ENCODE assay signal across 1 cellular context in genomic region chr4:66691101-66691500, GRCh38.
TF ChIP-seq lines count a peak whose summit lies in the region.

No MANE protein-coding gene starts in this region.

TF ChIP-seq in SK-N-SH, 30 proteins besides CTCF, POLR2A, EP300 and RAD21 (continued from another document):
- TF ChIP-seq FOXJ3 (CRISPR knock-in tag; IDR thresholded peaks at IDR 0.05) (no peak), YY1 (IDR thresholded peaks at IDR 0.05; ENCODE audit: low read depth) (no peak), RCOR1 (IDR thresholded peaks at IDR 0.05; ENCODE audit: low read length) (no peak), MXI1 (IDR thresholded peaks at IDR 0.05; ENCODE audit: low read depth, low read length) (no peak), GATA2 (CRISPR knock-in tag; IDR thresholded peaks at IDR 0.05) (no peak), CHD2 (IDR thresholded peaks at IDR 0.05; ENCODE audit: low read length, partially characterized antibody) (no peak), NFIC (IDR thresholded peaks at IDR 0.05; ENCODE audit: borderline replicate concordance) (no peak), TAF1 (IDR thresholded peaks at IDR 0.05; ENCODE audit: borderline replicate concordance, low read depth, low read length) (no peak), JUND (IDR thresholded peaks at IDR 0.05) (no peak), FOXM1 (IDR thresholded peaks at IDR 0.05; ENCODE audit: low read depth) (no peak)
